In genomic region chr20:57474816-57475215, GRCh38 we compare ENCODE assay signal across 22 cellular contexts. TPM values are rescaled to one million over a fixed set of nuclear protein-coding genes. Genes with fewer than 3 reads are reported as not detected.
A peak's percentile ranks its signal among the peaks of the same experiment; 100 is the strongest.
DNase-seq lines count a peak whose midpoint lies in the region; ATAC-seq, FAIRE-seq and TF ChIP-seq lines count a peak whose summit lies in the region.
"Had no signal": no experiment of that assay in that cellular context is flagged by ENCODE, and none has a peak within 500 bp of the region (broad histone marks: within the 10 kb centered on the region; RNA-seq: fewer than 3 reads in every experiment).

No MANE protein-coding gene starts in this region.

- H3K9me3 Mint-ChIP-seq in naive B cell, result peaks cover 0 to 2% (median 0%) of the 10 kb centered on the region in 7 donors
- H3K9me3 Mint-ChIP-seq in type B pancreatic cell, result no peaks in the 10 kb centered on the region
- H3K9me3 Mint-ChIP-seq: activated naive CD4-positive, alpha-beta T cell treated with anti-CD3 and anti-CD28 coated beads, Interleukin-2, amount 10 ng/mL, durations not matched to agents 7 days and 5 days; CD4-positive, alpha-beta T cell had no signal

- H3K9me3 ChIP-seq in BLaER1 (no peaks in the 10 kb centered on the region), SU-DHL-6 (ENCODE audit: insufficient read depth, low read length) (no peaks in the 10 kb centered on the region)

- H3K27ac ChIP-seq in BLaER1 (peak overlapping the region; percentile 72), SU-DHL-6 (ENCODE audit: low read depth, low read length) (peak overlapping the region; percentile 76; the same call in 1 of the 2 replicates)
- H3K27ac ChIP-seq: dorsolateral prefrontal cortex, epithelial cell of prostate had no signal

- H3K36me3 ChIP-seq in BLaER1 (no peaks in the 10 kb centered on the region), SU-DHL-6 (ENCODE audit: low read length) (no peaks in the 10 kb centered on the region)

- DNase-seq in HTR-8/SVneo (ENCODE audit: insufficient read length, low spot score) (no peak), naive B cell (peak; percentile 54), type B pancreatic cell (ENCODE audit: extremely low spot score, unreplicated experiment) (no peak), T-helper 9 cell (no peak)
- no peak for DNase-seq in stimulated activated naive CD4-positive, alpha-beta T cell treated with Interleukin-2 at 50 U/mL for 16 hours (lab: John Stamatoyannopoulos, UW)
- DNase-seq: activated CD4-positive, alpha-beta T cell treated with anti-CD3 and anti-CD28 coated beads, Interleukin-2, amount 50 U/mL, for 48 hours; activated naive CD4-positive, alpha-beta T cell treated with anti-CD3 and anti-CD28 coated beads, Interleukin-2, amount 10 ng/mL, durations not matched to agents 7 days and 5 days; caudate nucleus; DMS53; H9; KG1; NCI-H1105 treated with DMSO at 0.1 percent for 48 hours; NCI-H510A; stimulated activated CD8-positive, alpha-beta memory T cell treated with anti-CD3 and anti-CD28 coated beads, Interleukin-4, amount 100 ng/mL, for 48 hours had no signal

- H3K4me1 Mint-ChIP-seq in naive B cell (peaks cover 56 to 90% (median 86%) of the 10 kb centered on the region in 3 donors), type B pancreatic cell (ENCODE audit: unreplicated experiment) (peaks cover 38% of the 10 kb centered on the region)

- H3K4me3 Mint-ChIP-seq in naive B cell, result peak overlapping the region; percentile 72 to 94 (median 82)
- no peak overlapping the region for H3K4me3 Mint-ChIP-seq in type B pancreatic cell
- H3K4me3 Mint-ChIP-seq: activated naive CD4-positive, alpha-beta T cell treated with anti-CD3 and anti-CD28 coated beads, Interleukin-2, amount 10 ng/mL, durations not matched to agents 7 days and 5 days; CD4-positive, alpha-beta T cell; H9 had no signal

- peak; percentile 5 to 13 for ATAC-seq in naive B cell (ENCODE audit: low read depth in 2 of 2)
- ATAC-seq in HG03342 (IDR thresholded peaks at IDR 0.05; ENCODE audit: unreplicated experiment), result no peak

- H3K9ac ChIP-seq in BLaER1 (peak overlapping the region; percentile 31; the same call in 1 of the 2 replicates), SU-DHL-6 (ENCODE audit: low read length) (peak overlapping the region; percentile 36; the same call in 1 of the 2 replicates)

- H3K4me1 ChIP-seq in BLaER1, result peaks cover 98% of the 10 kb centered on the region

- peak overlapping the region; percentile 69 to 98 (median 94) for H3K27ac Mint-ChIP-seq in naive B cell
- no peak overlapping the region for H3K27ac Mint-ChIP-seq in type B pancreatic cell
- H3K27ac Mint-ChIP-seq: activated naive CD4-positive, alpha-beta T cell treated with anti-CD3 and anti-CD28 coated beads, Interleukin-2, amount 10 ng/mL, durations not matched to agents 7 days and 5 days; CD4-positive, alpha-beta T cell; H9 had no signal

- H3K4me2 ChIP-seq in BLaER1 (peak overlapping the region; percentile 86), SU-DHL-6 (ENCODE audit: low read depth, low read length, poor library complexity, severe bottlenecking) (peak overlapping the region; percentile 58)

- H3K27me3 Mint-ChIP-seq in naive B cell, result no peaks in the 10 kb centered on the region
- peaks cover 10% of the 10 kb centered on the region for H3K27me3 Mint-ChIP-seq in type B pancreatic cell
- H3K27me3 Mint-ChIP-seq: CD4-positive, alpha-beta T cell had no signal

- H3K36me3 Mint-ChIP-seq in naive B cell (no peaks in the 10 kb centered on the region), type B pancreatic cell (no peaks in the 10 kb centered on the region)
- H3K36me3 Mint-ChIP-seq: activated naive CD4-positive, alpha-beta T cell treated with anti-CD3 and anti-CD28 coated beads, Interleukin-2, amount 10 ng/mL, durations not matched to agents 7 days and 5 days had no signal

- peaks cover 3% of the 10 kb centered on the region; the same call in 1 of the 2 replicates for H3F3A ChIP-seq in SU-DHL-6 (ENCODE audit: insufficient read depth)

- no peaks in the 10 kb centered on the region for H4K20me1 ChIP-seq in BLaER1
- no peaks in the 10 kb centered on the region for H4K20me1 ChIP-seq in SU-DHL-6 (ENCODE audit: low read depth, low read length)

- peak; percentile 74 for FAIRE-seq in HTR-8/SVneo (lab: Jason Lieb, UNC)

- no peak for TF ChIP-seq CTCF in SU-DHL-6 (IDR thresholded peaks at IDR 0.05; ENCODE audit: insufficient read depth, low read length, poor library complexity, severe bottlenecking)
- no peak for TF ChIP-seq CTCF in type B pancreatic cell (conservative IDR thresholded peaks at IDR 0.05)

- no peak overlapping the region for H2AFZ ChIP-seq in SU-DHL-6 (ENCODE audit: low read depth, low read length, severe bottlenecking)

- no peaks in the 10 kb centered on the region for H3K9me2 ChIP-seq in SU-DHL-6 (replicated peaks; ENCODE audit: insufficient read depth, low read length)

- H3K4me3 ChIP-seq in BLaER1, result 0 out of 2 replicates have a peak overlapping the region, but pooled peaks have one; percentile 2
- no peak overlapping the region for H3K4me3 ChIP-seq in SU-DHL-6 (ENCODE audit: insufficient read depth, low read length, poor library complexity, severe bottlenecking)
- H3K4me3 ChIP-seq: dorsolateral prefrontal cortex had no signal

- H3K27me3 ChIP-seq in BLaER1, result no peaks in the 10 kb centered on the region
- no peaks in the 10 kb centered on the region for H3K27me3 ChIP-seq in SU-DHL-6 (ENCODE audit: low read length)

- no peaks in the 10 kb centered on the region for H3K79me2 ChIP-seq in SU-DHL-6 (ENCODE audit: insufficient read depth, low read length)

RNA-seq across cellular contexts. Expression of gene CTCFL, which starts 50.1 kb away (rescaled TPM):
- not detected for polyA plus RNA-seq in naive B cell (ENCODE audit: low read depth in 6 of 6)
- total RNA-seq in type B pancreatic cell (ENCODE audit: low replicate concordance), result 0.07 TPM in 2 replicates
- total RNA-seq: CD4-positive, alpha-beta T cell; fibroblast of villous mesenchyme had no signal
- polyA plus RNA-seq: AG04450 had no signal
